In the genomic region with DNA sequence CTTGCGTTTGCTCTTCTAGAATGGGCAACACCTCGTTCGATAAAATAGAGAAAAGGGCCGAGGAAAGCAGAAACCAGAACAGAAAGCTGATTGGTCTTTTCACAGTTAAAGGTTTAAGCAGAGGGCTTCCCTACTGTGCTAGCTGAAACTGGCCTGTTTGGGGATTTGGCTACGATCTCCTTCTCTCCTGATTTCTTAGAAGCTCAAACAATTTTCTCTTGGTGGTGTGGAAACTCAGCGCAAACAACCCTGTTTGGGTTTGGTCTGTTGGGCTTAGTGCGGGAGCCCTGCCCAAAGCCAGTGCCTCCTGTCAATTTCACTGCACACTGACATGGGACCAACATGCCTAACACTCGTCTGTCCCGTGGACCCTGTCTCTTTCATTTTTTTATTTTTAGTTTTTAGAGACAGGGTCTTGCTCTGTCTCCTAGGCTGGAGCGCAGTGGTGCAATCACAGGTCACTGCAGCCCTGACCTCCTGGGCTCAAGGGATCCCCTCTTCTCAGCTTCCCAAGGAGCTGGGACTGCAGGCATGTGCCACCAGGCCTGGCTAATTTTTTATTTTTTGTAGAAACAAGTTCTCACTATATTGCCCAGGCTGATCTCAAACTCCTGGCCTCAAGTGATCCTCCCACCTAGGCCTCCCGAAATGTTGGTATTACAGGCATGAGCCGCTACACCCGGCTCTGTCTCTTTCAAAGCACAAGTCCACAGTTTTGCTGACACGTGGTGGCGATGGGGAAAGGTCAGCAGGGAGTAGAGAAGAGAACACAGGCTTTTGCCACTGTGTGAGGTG, we compare ENCODE assay signal across 10 cellular contexts. TPM values are rescaled to one million over a fixed set of nuclear protein-coding genes. Genes with fewer than 3 reads are reported as not detected.
A peak's percentile ranks its signal among the peaks of the same experiment; 100 is the strongest.
DNase-seq lines count a peak whose midpoint lies in the region; ATAC-seq and TF ChIP-seq lines count a peak whose summit lies in the region.
"Had no signal": no experiment of that assay in that cellular context is flagged by ENCODE, and none has a peak within 500 bp of the region (broad histone marks: within the 10 kb centered on the region; RNA-seq: fewer than 3 reads in every experiment).

No MANE protein-coding gene starts in this region.

- no peaks in the 10 kb centered on the region for H4K20me1 ChIP-seq in Karpas-422 (ENCODE audit: insufficient read depth, low read depth, low read length)

- H2AFZ ChIP-seq in Karpas-422 (ENCODE audit: low read length) = no peak overlapping the region

- TF ChIP-seq POLR2A in thyroid gland (IDR thresholded peaks at IDR 0.05) = no peak

- H3K27me3 ChIP-seq in NT2/D1 (ENCODE audit: insufficient read depth, insufficient read length) = no peaks in the 10 kb centered on the region
- no peaks in the 10 kb centered on the region for H3K27me3 ChIP-seq in endodermal cell (ENCODE audit: control insufficient read depth, insufficient read depth, low read length, poor library complexity, severe bottlenecking)
- H3K27me3 ChIP-seq in muscle layer of duodenum (ENCODE audit: low read depth, low read length) = no peaks in the 10 kb centered on the region
- no peaks in the 10 kb centered on the region for H3K27me3 ChIP-seq in thyroid gland
- H3K27me3 ChIP-seq in Karpas-422 (ENCODE audit: low read length) = no peaks in the 10 kb centered on the region

- peak overlapping the region; percentile 8 for H3K27ac ChIP-seq in endodermal cell (ENCODE audit: low read depth, low read length)
- H3K27ac ChIP-seq in muscle layer of duodenum (ENCODE audit: low read length) = peak overlapping the region; percentile 69
- H3K27ac ChIP-seq in thyroid gland = peak overlapping the region; percentile 84 to 92 (median 90)
- H3K27ac ChIP-seq in Karpas-422 (ENCODE audit: low read length) = no peak overlapping the region

- no peak overlapping the region for H3K4me3 ChIP-seq in NT2/D1 (ENCODE audit: insufficient read length, low read depth)
- no peak overlapping the region for H3K4me3 ChIP-seq in endodermal cell (ENCODE audit: low read length)
- H3K4me3 ChIP-seq in muscle layer of duodenum (ENCODE audit: low read depth in 1 of 2, low read length in 2 of 2) = no peak overlapping the region
- H3K4me3 ChIP-seq in thyroid gland (replicated peaks in 1 of 3) = no peak overlapping the region
- H3K4me3 ChIP-seq in Karpas-422 (ENCODE audit: low read length) = no peak overlapping the region

- H3K36me3 ChIP-seq in NT2/D1 (ENCODE audit: insufficient read depth, insufficient read length, low read length) = no peaks in the 10 kb centered on the region
- H3K36me3 ChIP-seq in endodermal cell (ENCODE audit: control insufficient read depth, insufficient read depth, low read length) = no peaks in the 10 kb centered on the region
- no peaks in the 10 kb centered on the region for H3K36me3 ChIP-seq in muscle layer of duodenum (ENCODE audit: control insufficient read depth in 1 of 2, insufficient read depth in 2 of 2, low read length in 2 of 2)
- H3K36me3 ChIP-seq in thyroid gland = no peaks in the 10 kb centered on the region
- H3K36me3 ChIP-seq in Karpas-422 (ENCODE audit: insufficient read depth, low read length) = no peaks in the 10 kb centered on the region

- H3K9ac ChIP-seq in NT2/D1 (ENCODE audit: insufficient read length, low read depth) (peak overlapping the region; percentile 50), endodermal cell (ENCODE audit: extremely low read depth, low read length, poor library complexity, severe bottlenecking) (peak overlapping the region; percentile 50), Karpas-422 (ENCODE audit: low read length) (no peak overlapping the region)

- peak overlapping the region; percentile 92 for H3K27ac Mint-ChIP-seq in endodermal cell
- no peak overlapping the region for H3K27ac Mint-ChIP-seq in stimulated activated memory B cell treated with anti-CD40 and anti-IgM and Interleukin-4, amounts not matched to agents 10 μg/mL and 1 μg/mL and 100 μg/mL, for 72 hours

- H3K9me2 ChIP-seq in Karpas-422 (replicated peaks; ENCODE audit: insufficient read depth, low read length) = no peaks in the 10 kb centered on the region

- H3K9me3 ChIP-seq in NT2/D1 (ENCODE audit: insufficient read depth, low read length) (no peaks in the 10 kb centered on the region), endodermal cell (ENCODE audit: control insufficient read depth, low read length) (no peaks in the 10 kb centered on the region), muscle layer of duodenum (ENCODE audit: control insufficient read depth in 1 of 2, low read length in 2 of 2) (no peaks in the 10 kb centered on the region), thyroid gland (no peaks in the 10 kb centered on the region), Karpas-422 (ENCODE audit: low read length) (no peaks in the 10 kb centered on the region)

- peaks cover 15% of the 10 kb centered on the region for H3K9me3 Mint-ChIP-seq in endodermal cell
- H3K9me3 Mint-ChIP-seq in stimulated activated memory B cell treated with anti-CD40 and anti-IgM and Interleukin-4, amounts not matched to agents 10 μg/mL and 1 μg/mL and 100 μg/mL, for 72 hours = no peaks in the 10 kb centered on the region

- WGBS in endodermal cell (ENCODE audit: insufficient coverage in 1 of 2, insufficient read length in 1 of 2), 2 experiments = 59 to 69% methylated on average over 14 to 15 of the region's 15 CpGs
- 57 to 66% methylated on average over 15 of the region's 15 CpGs for WGBS in thyroid gland, 2 donors

- no peak for TF ChIP-seq CTCF in endodermal cell (conservative IDR thresholded peaks at IDR 0.05)
- no peak for TF ChIP-seq CTCF in thyroid gland (IDR thresholded peaks at IDR 0.05)

- H3K4me1 ChIP-seq in NT2/D1 (ENCODE audit: insufficient read depth, insufficient read length) (peaks cover 20% of the 10 kb centered on the region), endodermal cell (ENCODE audit: control insufficient read depth, insufficient read depth, low read length) (peaks cover 29% of the 10 kb centered on the region), muscle layer of duodenum (ENCODE audit: control insufficient read depth in 1 of 2, insufficient read depth in 2 of 2, low read length in 2 of 2) (peaks cover 4 to 18% of the 10 kb centered on the region in 2 donors), thyroid gland (peaks cover 25 to 41% of the 10 kb centered on the region in 2 donors), Karpas-422 (ENCODE audit: low read length) (peaks cover 19% of the 10 kb centered on the region)

- H3K79me2 ChIP-seq in Karpas-422 (ENCODE audit: low read length) = no peaks in the 10 kb centered on the region

- no peaks in the 10 kb centered on the region for H3K27me3 Mint-ChIP-seq in endodermal cell (ENCODE audit: insufficient read depth)
- peaks cover 24% of the 10 kb centered on the region for H3K27me3 Mint-ChIP-seq in stimulated activated memory B cell treated with anti-CD40 and anti-IgM and Interleukin-4, amounts not matched to agents 10 μg/mL and 1 μg/mL and 100 μg/mL, for 72 hours

- H3K36me3 Mint-ChIP-seq in endodermal cell (ENCODE audit: low read depth) = no peaks in the 10 kb centered on the region
- H3K36me3 Mint-ChIP-seq in stimulated activated memory B cell treated with anti-CD40 and anti-IgM and Interleukin-4, amounts not matched to agents 10 μg/mL and 1 μg/mL and 100 μg/mL, for 72 hours = peaks cover 4% of the 10 kb centered on the region

- intact Hi-C loops in thyroid gland (cut with DNase I) = no loop called here

- H3K4me3 Mint-ChIP-seq in endodermal cell = peak overlapping the region; percentile 39
- no peak overlapping the region for H3K4me3 Mint-ChIP-seq in stimulated activated memory B cell treated with anti-CD40 and anti-IgM and Interleukin-4, amounts not matched to agents 10 μg/mL and 1 μg/mL and 100 μg/mL, for 72 hours

- no peak for DNase-seq in NT2/D1 (ENCODE audit: low read depth, low spot score)
- no peak for DNase-seq in endodermal cell
- DNase-seq in thyroid gland = peak; percentile 13 to 35
- DNase-seq in NCI-H1417 (lab: John Stamatoyannopoulos, UW) = no peak
- no peak for DNase-seq in NCI-H510A treated with DMSO at 0.1 percent for 48 hours (lab: John Stamatoyannopoulos, UW)
- no peak for DNase-seq in Karpas-422
- DNase-seq: cortex of kidney; stimulated activated CD4-positive, alpha-beta T cell treated with anti-CD3 and anti-CD28 coated beads, Interleukin-1b, Interleukin-23, amount 100 ng/mL, for 48 hours had no signal

- peaks cover 58% of the 10 kb centered on the region for H3K4me1 Mint-ChIP-seq in endodermal cell
- H3K4me1 Mint-ChIP-seq in stimulated activated memory B cell treated with anti-CD40 and anti-IgM and Interleukin-4, amounts not matched to agents 10 μg/mL and 1 μg/mL and 100 μg/mL, for 72 hours = peaks cover 6% of the 10 kb centered on the region

- H3K4me2 ChIP-seq in Karpas-422 (ENCODE audit: low read depth, low read length, poor library complexity, severe bottlenecking) = no peak overlapping the region

- ATAC-seq in stimulated activated memory B cell treated with anti-CD40 and anti-IgM and Interleukin-4, amounts not matched to agents 10 μg/mL and 1 μg/mL and 100 μg/mL, for 72 hours = no peak

RNA-seq across cellular contexts. Expression of gene BNIP3, which starts 16.5 kb away (rescaled TPM):
- total RNA-seq in endodermal cell (100 to 1,000 TPM in 1 of 2 donors, 10 to 100 TPM in 1; 93.5 to 108 TPM), thyroid gland (100 to 1,000 TPM in 2 of 4 donors, 10 to 100 TPM in 2; 54.4 to 124 (median 90.2) TPM)
- polyA plus RNA-seq in endodermal cell (2013, experiment 1 of 2) = 149 TPM
- 135 TPM for polyA plus RNA-seq in endodermal cell (2013, experiment 2 of 2)
- not detected in 2 replicates for total RNA-seq in Karpas-422 (2014; rRNA removed; shearing (Covaris generic); ENCODE audit: low replicate concordance)

Comparison
In these comparisons a context has a peak if more than half of its experiments do, and no peak if none do; other contexts are left out.
1. DNase-seq: peak in thyroid gland (2 of 2); none in NT2/D1 (single experiment), endodermal cell (single experiment), NCI-H1417 (0 of 3), NCI-H510A treated with DMSO at 0.1 percent for 48 hours (single experiment) and Karpas-422 (single experiment).
2. RNA of gene BNIP3, which starts 16.5 kb away (total RNA-seq): 54.4 to 124 TPM in thyroid gland and 93.5 to 108 TPM in endodermal cell; not detected in Karpas-422; every median in the first group is over 10 times any median in the second.